Comparison of ENCODE assay signal across 23 cellular contexts in the genomic region with DNA sequence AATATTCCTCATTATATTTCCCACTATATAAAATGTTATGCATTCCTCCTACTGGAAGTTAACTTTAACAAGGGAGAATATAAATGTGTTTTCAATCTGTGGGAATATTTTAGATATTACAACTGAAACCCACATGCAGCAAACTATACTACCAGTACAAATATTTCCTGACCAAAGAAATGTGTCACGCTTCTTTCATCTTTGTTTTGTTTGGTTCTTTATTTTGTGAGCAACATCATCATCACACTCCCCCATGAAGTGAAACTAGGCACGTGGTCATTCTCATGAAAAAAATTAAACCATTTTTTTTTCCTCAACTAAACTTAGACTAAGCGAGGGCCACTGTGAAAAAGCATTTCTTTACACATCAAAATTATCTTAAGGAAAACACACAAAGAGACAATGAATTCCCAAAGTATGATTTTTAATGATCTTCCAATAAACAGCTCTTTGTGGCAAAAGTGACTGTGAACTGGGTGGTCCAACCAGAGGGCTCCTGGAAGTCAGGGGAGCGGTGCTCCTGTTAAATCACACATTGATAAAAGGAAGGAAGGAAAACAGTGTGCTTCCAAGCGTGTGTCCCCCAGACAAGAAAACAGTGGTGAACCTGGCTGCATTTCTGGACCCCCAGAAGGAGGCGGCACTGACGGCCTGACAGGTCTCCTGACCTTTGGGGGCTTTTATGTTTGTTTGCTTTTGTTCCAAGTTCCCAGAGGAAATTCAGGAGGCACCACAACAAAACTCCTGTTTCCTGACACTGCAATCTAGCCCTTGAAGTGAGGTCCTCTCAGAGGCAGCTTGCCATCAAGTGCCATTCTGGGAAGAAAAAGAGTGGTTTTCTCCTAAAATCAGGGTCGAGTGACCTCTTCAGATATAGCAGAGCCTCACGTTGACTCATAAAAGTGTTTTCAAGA.
A peak's percentile ranks its signal among the peaks of the same experiment; 100 is the strongest.
DNase-seq lines count a peak whose midpoint lies in the region; TF ChIP-seq lines count a peak whose summit lies in the region.
"Had no signal": no experiment of that assay in that cellular context is flagged by ENCODE, and none has a peak within 500 bp of the region (broad histone marks: within the 10 kb centered on the region; RNA-seq: fewer than 3 reads in every experiment).

No MANE protein-coding gene starts in this region.

- H2BK5ac ChIP-seq in mesendoderm (ENCODE audit: low read length): no peak overlapping the region

- H3K27me3 ChIP-seq in Peyer's patch (no peaks in the 10 kb centered on the region), mesendoderm (ENCODE audit: insufficient read depth, low read length, poor library complexity) (no peaks in the 10 kb centered on the region)
- H3K27me3 ChIP-seq: vagina had no signal

- H4K5ac ChIP-seq in mesendoderm (ENCODE audit: low read length): no peak overlapping the region

- no peak overlapping the region for H3K27ac ChIP-seq in Peyer's patch
- no peak overlapping the region for H3K27ac ChIP-seq in mesendoderm (ENCODE audit: low read depth, low read length)
- H3K27ac ChIP-seq: gastrocnemius medialis, vagina had no signal

- no peaks in the 10 kb centered on the region for H3K9me3 ChIP-seq in Peyer's patch
- H3K9me3 ChIP-seq: gastrocnemius medialis, HAP-1, vagina had no signal

- no peak overlapping the region for H2BK120ac ChIP-seq in mesendoderm (ENCODE audit: low read depth, low read length)

- DNase-seq in AG10803 (ENCODE audit: low read depth): peak; percentile 93
- peak; percentile 68 for DNase-seq in HS-5 (ENCODE audit: low read depth)
- no peak for DNase-seq in endothelial cell (ENCODE audit: low spot score)
- peak; percentile 22 for DNase-seq in nephron progenitor cell
- no peak for DNase-seq in mesothelial cell of epicardium (ENCODE audit: low spot score in 2 of 2, unreplicated experiment in 2 of 2)
- no peak for DNase-seq in Peyer's patch
- no peak for DNase-seq in NCI-H2107 (lab: John Stamatoyannopoulos, UW)
- DNase-seq in mesendoderm: no peak
- DNase-seq: activated B cell treated with CpG ODN at 0.5 μM for 24 hours; activated naive CD8-positive, alpha-beta T cell treated with anti-CD3 and anti-CD28 coated beads, Interleukin-2, amount 10 ng/mL, durations not matched to agents 7 days and 5 days; caudate nucleus; effector CD4-positive, alpha-beta T cell; gastrocnemius medialis; NCI-H2081; NCI-H510A; nucleus accumbens; right cardiac atrium; Right ventricle myocardium superior; stimulated activated CD4-positive, alpha-beta T cell treated with anti-CD3 and anti-CD28 coated beads, Interleukin-2, amount 100 ng/mL, for 48 hours; T-helper 17 cell had no signal

- H3K18ac ChIP-seq in mesendoderm (ENCODE audit: low read length): no peak overlapping the region

- H3K36me3 ChIP-seq in Peyer's patch: no peaks in the 10 kb centered on the region
- no peaks in the 10 kb centered on the region for H3K36me3 ChIP-seq in mesendoderm (ENCODE audit: control insufficient read depth, insufficient read depth, low read length)
- H3K36me3 ChIP-seq: gastrocnemius medialis, HAP-1, vagina had no signal

- H3K23ac ChIP-seq in mesendoderm (ENCODE audit: low read length): no peak overlapping the region

- H3K9me3 Mint-ChIP-seq in endothelial cell (ENCODE audit: unreplicated experiment) (no peaks in the 10 kb centered on the region), nephron progenitor cell (peaks cover 5% of the 10 kb centered on the region), mesothelial cell of epicardium (peaks cover under 1% of the 10 kb centered on the region)
- H3K9me3 Mint-ChIP-seq: activated B cell treated with CpG ODN at 0.5 μM for 24 hours; activated naive CD8-positive, alpha-beta T cell treated with anti-CD3 and anti-CD28 coated beads, Interleukin-2, amount 10 ng/mL, durations not matched to agents 7 days and 5 days had no signal

- no peak overlapping the region for H3K4ac ChIP-seq in mesendoderm (ENCODE audit: low read depth, low read length)

- peak overlapping the region; percentile 74 for H3K27ac Mint-ChIP-seq in endothelial cell (ENCODE audit: unreplicated experiment)
- peak overlapping the region; percentile 20 for H3K27ac Mint-ChIP-seq in nephron progenitor cell
- no peak overlapping the region for H3K27ac Mint-ChIP-seq in mesothelial cell of epicardium
- H3K27ac Mint-ChIP-seq: activated B cell treated with CpG ODN at 0.5 μM for 24 hours; activated naive CD8-positive, alpha-beta T cell treated with anti-CD3 and anti-CD28 coated beads, Interleukin-2, amount 10 ng/mL, durations not matched to agents 7 days and 5 days; B cell; T-helper 17 cell had no signal

- no CpG with 5 or more reads among the region's 9 CpGs for WGBS in mesendoderm (ENCODE audit: extremely low coverage, insufficient coverage, low lambda C conversion rate)

- TF ChIP-seq POLR2A in Peyer's patch (IDR thresholded peaks at IDR 0.05): no peak

- H2AK5ac ChIP-seq in mesendoderm (ENCODE audit: low read length): no peak overlapping the region

- no peak overlapping the region for H3K9ac ChIP-seq in mesendoderm (ENCODE audit: low read length)

- no peak overlapping the region for H2BK15ac ChIP-seq in mesendoderm (replicated peaks; ENCODE audit: low read depth)

- H3K4me1 Mint-ChIP-seq in endothelial cell (ENCODE audit: unreplicated experiment) (peaks cover 27% of the 10 kb centered on the region), nephron progenitor cell (peaks cover 41% of the 10 kb centered on the region), mesothelial cell of epicardium (peaks cover 4% of the 10 kb centered on the region)
- H3K4me1 Mint-ChIP-seq: activated B cell treated with CpG ODN at 0.5 μM for 24 hours; activated naive CD8-positive, alpha-beta T cell treated with anti-CD3 and anti-CD28 coated beads, Interleukin-2, amount 10 ng/mL, durations not matched to agents 7 days and 5 days; B cell; T-helper 17 cell had no signal

- H3K36me3 Mint-ChIP-seq in endothelial cell (ENCODE audit: low read depth, unreplicated experiment): no peaks in the 10 kb centered on the region
- H3K36me3 Mint-ChIP-seq in nephron progenitor cell (ENCODE audit: low read depth): no peaks in the 10 kb centered on the region
- H3K36me3 Mint-ChIP-seq in mesothelial cell of epicardium: no peaks in the 10 kb centered on the region
- H3K36me3 Mint-ChIP-seq: activated naive CD8-positive, alpha-beta T cell treated with anti-CD3 and anti-CD28 coated beads, Interleukin-2, amount 10 ng/mL, durations not matched to agents 7 days and 5 days had no signal

- TF ChIP-seq CTCF in AG10803 (conservative IDR thresholded peaks at IDR 0.05; ENCODE audit: low read length): 0 out of 2 replicates have a peak, but pooled peaks have one; percentile 1
- no peak for TF ChIP-seq CTCF in endothelial cell (IDR thresholded peaks at IDR 0.05; ENCODE audit: unreplicated experiment)
- TF ChIP-seq CTCF in nephron progenitor cell (IDR thresholded peaks at IDR 0.05): no peak
- no peak for TF ChIP-seq CTCF in mesothelial cell of epicardium (IDR thresholded peaks at IDR 0.05; ENCODE audit: unreplicated experiment)
- no peak for TF ChIP-seq CTCF in Peyer's patch (IDR thresholded peaks at IDR 0.05)

- H3K4me2 ChIP-seq in mesendoderm (ENCODE audit: low read length): no peak overlapping the region

- no peak overlapping the region for H3K56ac ChIP-seq in mesendoderm (ENCODE audit: low read length)

- no peaks in the 10 kb centered on the region for H3K79me1 ChIP-seq in mesendoderm (ENCODE audit: low read length)

- H3K27me3 Mint-ChIP-seq in endothelial cell (ENCODE audit: unreplicated experiment) (peaks cover 3% of the 10 kb centered on the region), nephron progenitor cell (ENCODE audit: low read depth, poor library complexity) (peaks cover 53% of the 10 kb centered on the region), mesothelial cell of epicardium (ENCODE audit: low read depth) (peaks cover 63% of the 10 kb centered on the region)

- H3K4me3 ChIP-seq in AG10803 (ENCODE audit: low read length) (no peak overlapping the region), Peyer's patch (no peak overlapping the region), mesendoderm (ENCODE audit: low read length) (no peak overlapping the region)
- H3K4me3 ChIP-seq: gastrocnemius medialis, HAP-1, vagina had no signal

- H3K4me1 ChIP-seq in Peyer's patch (no peaks in the 10 kb centered on the region), mesendoderm (ENCODE audit: control insufficient read depth, low read depth, low read length) (no peaks in the 10 kb centered on the region)
- H3K4me1 ChIP-seq: gastrocnemius medialis, HAP-1 had no signal

- no peak overlapping the region for H3K4me3 Mint-ChIP-seq in endothelial cell (ENCODE audit: unreplicated experiment)
- H3K4me3 Mint-ChIP-seq in nephron progenitor cell: no peak overlapping the region
- H3K4me3 Mint-ChIP-seq in mesothelial cell of epicardium: no peak overlapping the region
- H3K4me3 Mint-ChIP-seq: activated B cell treated with CpG ODN at 0.5 μM for 24 hours; activated naive CD8-positive, alpha-beta T cell treated with anti-CD3 and anti-CD28 coated beads, Interleukin-2, amount 10 ng/mL, durations not matched to agents 7 days and 5 days; B cell; T-helper 17 cell had no signal

- no peaks in the 10 kb centered on the region for H3K79me2 ChIP-seq in mesendoderm (ENCODE audit: control insufficient read depth, insufficient read depth, low read length)

- no peak overlapping the region for H4K8ac ChIP-seq in mesendoderm (ENCODE audit: low read depth, low read length)

Comparison
In these comparisons a context has a peak if more than half of its experiments do, and no peak if none do; other contexts are left out.
1. DNase-seq: peak in AG10803 (single experiment), HS-5 (single experiment) and nephron progenitor cell (single experiment); none in endothelial cell (single experiment), mesothelial cell of epicardium (0 of 2), Peyer's patch (0 of 3), NCI-H2107 (single experiment) and mesendoderm (single experiment).